ENCODE assay signal across 8 cellular contexts in the genomic region with DNA sequence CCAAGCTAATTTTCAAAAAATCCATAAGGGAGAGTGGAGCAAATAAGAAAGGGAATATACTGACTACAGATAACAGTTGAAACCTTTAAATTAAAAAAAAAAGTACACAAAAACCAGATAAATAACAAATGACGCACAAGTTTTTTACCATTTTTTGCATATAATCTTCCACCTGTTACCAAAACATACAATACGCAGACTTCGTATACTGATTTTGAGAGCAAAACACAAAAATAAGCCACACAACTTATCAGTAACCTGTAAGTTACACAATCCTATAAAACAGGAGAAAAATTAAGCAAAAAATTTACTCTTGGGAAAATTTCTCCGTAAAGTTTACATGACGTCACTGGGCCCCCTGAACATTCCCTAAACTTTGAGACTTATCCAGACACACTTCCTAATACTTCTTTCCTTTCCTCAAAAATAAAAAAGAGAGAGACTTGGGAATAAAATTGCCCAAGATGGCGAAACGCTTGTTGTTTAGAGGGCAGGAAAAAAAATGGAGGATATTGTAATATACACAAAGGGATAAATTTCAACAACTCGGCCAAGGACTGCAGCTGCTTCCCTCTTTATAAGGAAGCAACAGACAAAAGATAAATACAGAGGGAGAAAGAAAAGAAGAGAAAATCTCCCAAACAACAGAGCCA. TPM values are rescaled to one million over a fixed set of nuclear protein-coding genes. Genes with fewer than 3 reads are reported as not detected.
DNase-seq lines count a peak whose midpoint lies in the region; FAIRE-seq and TF ChIP-seq lines count a peak whose summit lies in the region.

No MANE protein-coding gene starts in this region.

- H3K36me3 ChIP-seq in SK-N-SH (replicated peaks in 1 of 2; ENCODE audit: control insufficient read depth in 1 of 2, insufficient read depth in 2 of 2, low read length in 1 of 2) (no peaks in the 10 kb centered on the region), trophoblast cell (ENCODE audit: control insufficient read depth in 1 of 2, insufficient read depth in 2 of 2, low read length in 2 of 2) (no peaks in the 10 kb centered on the region)

- H2BK12ac ChIP-seq in trophoblast cell (ENCODE audit: low read length) = no peak overlapping the region

- H4K8ac ChIP-seq in trophoblast cell (ENCODE audit: low read depth, low read length) = no peak overlapping the region

- no peak for TF ChIP-seq RAD21 in SK-N-SH (IDR thresholded peaks at IDR 0.05; ENCODE audit: low read length)

- H3K79me1 ChIP-seq in trophoblast cell (ENCODE audit: low read length) = peaks cover 11% of the 10 kb centered on the region

- no peaks in the 10 kb centered on the region for H3K9me2 ChIP-seq in SK-N-SH

- H3K27me3 ChIP-seq in SK-N-SH (ENCODE audit: insufficient read depth) (no peaks in the 10 kb centered on the region), trophoblast cell (ENCODE audit: insufficient read depth, low read length) (no peaks in the 10 kb centered on the region)

- H3K9me3 ChIP-seq in SK-N-SH (no peaks in the 10 kb centered on the region), trophoblast cell (ENCODE audit: insufficient read depth, low read depth, low read length) (no peaks in the 10 kb centered on the region)

- TF ChIP-seq EP300 in SK-N-SH (IDR thresholded peaks at IDR 0.05; ENCODE audit: borderline replicate concordance in 1 of 2, low read depth in 1 of 2, low read length in 1 of 2) = 0 out of 4 replicates have a peak, but pooled peaks of 1 of the 2 experiments have one; percentile 6

- POLR2A ChIA-PET in SK-N-SH (lab: Yijun Ruan, JAX) = interaction anchor here (1.0 to 2.6 kb wide), 2 partner anchors 98 to 329 kb away, joined by 4 to 26 read pairs; a partner anchor contains a TSS

- no peak overlapping the region for H4K91ac ChIP-seq in trophoblast cell (ENCODE audit: low read depth, low read length)

- 2% methylated on average over 8 of the region's 8 CpGs for WGBS in SK-N-SH (ENCODE audit: low lambda C conversion rate)
- WGBS in trophoblast cell (ENCODE audit: extremely low coverage, insufficient coverage, insufficient read length) = no CpG with 5 or more reads among the region's 8 CpGs

- FAIRE-seq in GM19239 (lab: Jason Lieb, UNC) = peak; percentile 48

- in situ Hi-C loops in G401 (cut with HindIII; ENCODE audit: low sequenced_read_pairs) = loop anchor here (25.0 kb wide), 1 partner anchor 98 kb away; a partner anchor contains a TSS

- H3K18ac ChIP-seq in trophoblast cell (ENCODE audit: low read length) = no peak overlapping the region

- peak overlapping the region; percentile 91 for H3K27ac ChIP-seq in 22Rv1
- peak overlapping the region; percentile 99 for H3K27ac ChIP-seq in SK-N-SH (ENCODE audit: low read depth in 2 of 2, low read length in 1 of 2)
- H3K27ac ChIP-seq in trophoblast cell (ENCODE audit: low read depth, low read length) = peak overlapping the region; percentile 100

- H3K4me2 ChIP-seq in SK-N-SH = peak overlapping the region; percentile 78
- H3K4me2 ChIP-seq in trophoblast cell (ENCODE audit: low read length) = peak overlapping the region; percentile 69

- H3F3A ChIP-seq in SK-N-SH (replicated peaks; ENCODE audit: insufficient read depth) = peaks cover 21% of the 10 kb centered on the region

- H3K4me1 ChIP-seq in SK-N-SH (ENCODE audit: control insufficient read depth in 1 of 2, insufficient read depth in 2 of 2, low read depth in 1 of 2, low read length in 1 of 2) (peaks cover 15 to 24% of the 10 kb centered on the region in 2 experiments; a peak in 2 of 4 replicates), trophoblast cell (ENCODE audit: control insufficient read depth in 1 of 2, insufficient read depth in 2 of 2, low read length in 2 of 2) (peaks cover 0 to 1% of the 10 kb centered on the region in 2 experiments)

- H2BK5ac ChIP-seq in trophoblast cell (ENCODE audit: low read depth, low read length, poor library complexity) = no peak overlapping the region

- no peak overlapping the region for H4K12ac ChIP-seq in trophoblast cell (ENCODE audit: low read depth, low read length)

- no peak overlapping the region for H3K14ac ChIP-seq in trophoblast cell (ENCODE audit: low read length)

- H2AK5ac ChIP-seq in trophoblast cell (ENCODE audit: low read length) = no peak overlapping the region

- H3K9ac ChIP-seq in SK-N-SH (peak overlapping the region; percentile 98), trophoblast cell (ENCODE audit: low read length) (peak overlapping the region; percentile 75)

- peaks cover 73% of the 10 kb centered on the region for H3K79me2 ChIP-seq in SK-N-SH (ENCODE audit: insufficient read depth)
- H3K79me2 ChIP-seq in trophoblast cell (ENCODE audit: control insufficient read depth, insufficient read depth, low read length, poor library complexity) = peaks cover 8% of the 10 kb centered on the region

- no peaks in the 10 kb centered on the region; the same call in 1 of the 2 replicates for H4K20me1 ChIP-seq in SK-N-SH (ENCODE audit: insufficient read depth)

- H2AFZ ChIP-seq in SK-N-SH (ENCODE audit: low read depth) (peak overlapping the region; percentile 80), trophoblast cell (ENCODE audit: insufficient read depth, low read length, poor library complexity) (no peak overlapping the region)

- no peak for DNase-seq in GM19239 (ENCODE audit: insufficient read length, low spot score)
- DNase-seq in SK-N-SH = no peak
- no peak for DNase-seq in fibroblast of pulmonary artery (ENCODE audit: low read depth)
- peak in 1 of 2 donors; percentile 61 for DNase-seq in trophoblast cell
- no peak for DNase-seq in effector CD4-positive, alpha-beta T cell
- DNase-seq in G401 (ENCODE audit: low spot score) = no peak
- DNase-seq in occipital lobe (lab: John Stamatoyannopoulos, UW) = no peak

- H2BK120ac ChIP-seq in trophoblast cell (ENCODE audit: insufficient read depth, low read length, poor library complexity) = no peak overlapping the region

- CTCF ChIA-PET in SK-N-SH (lab: Yijun Ruan, JAX) = interaction anchor here (0.6 to 1.7 kb wide), 5 partner anchors 98 to 776 kb away, joined by 3 to 7 read pairs (median 3); a partner anchor contains a TSS

- no peak overlapping the region for H3K4ac ChIP-seq in trophoblast cell (ENCODE audit: low read depth, low read length)

- H3K4me3 ChIP-seq in SK-N-SH (ENCODE audit: low read depth in 2 of 2, low read length in 1 of 2) (peak overlapping the region; percentile 80 to 85), fibroblast of pulmonary artery (replicated peaks; ENCODE audit: low read depth, low read length) (peak overlapping the region; percentile 76), trophoblast cell (ENCODE audit: low read depth, low read length) (peak overlapping the region; percentile 88)

- H3K23ac ChIP-seq in trophoblast cell (ENCODE audit: low read length) = no peak overlapping the region

- no peak for TF ChIP-seq CTCF in 22Rv1 (IDR thresholded peaks at IDR 0.05)
- no peak for TF ChIP-seq CTCF in SK-N-SH (IDR thresholded peaks at IDR 0.05)
- TF ChIP-seq CTCF in fibroblast of pulmonary artery (IDR thresholded peaks at IDR 0.05; ENCODE audit: low read length, missing control alignments) = no peak

TF ChIP-seq in SK-N-SH, 30 proteins besides CTCF, POLR2A, EP300 and RAD21:
- 0 out of 2 replicates have a peak, but pooled peaks have one; percentile 2 for TF ChIP-seq JUND (IDR thresholded peaks at IDR 0.05)
- no peak for TF ChIP-seq NRF1 (IDR thresholded peaks at IDR 0.05; ENCODE audit: low read depth, low read length)
- peak; percentile 89; the same call in 1 of the 2 replicates for TF ChIP-seq YY1 (IDR thresholded peaks at IDR 0.05; ENCODE audit: low read depth)
- no peak for TF ChIP-seq TEAD4 (IDR thresholded peaks at IDR 0.05; ENCODE audit: borderline replicate concordance, insufficient read depth)
- TF ChIP-seq ELF1 (IDR thresholded peaks at IDR 0.05) = 0 out of 2 replicates have a peak, but pooled peaks have one; percentile 3
- TF ChIP-seq, protein P1, sequence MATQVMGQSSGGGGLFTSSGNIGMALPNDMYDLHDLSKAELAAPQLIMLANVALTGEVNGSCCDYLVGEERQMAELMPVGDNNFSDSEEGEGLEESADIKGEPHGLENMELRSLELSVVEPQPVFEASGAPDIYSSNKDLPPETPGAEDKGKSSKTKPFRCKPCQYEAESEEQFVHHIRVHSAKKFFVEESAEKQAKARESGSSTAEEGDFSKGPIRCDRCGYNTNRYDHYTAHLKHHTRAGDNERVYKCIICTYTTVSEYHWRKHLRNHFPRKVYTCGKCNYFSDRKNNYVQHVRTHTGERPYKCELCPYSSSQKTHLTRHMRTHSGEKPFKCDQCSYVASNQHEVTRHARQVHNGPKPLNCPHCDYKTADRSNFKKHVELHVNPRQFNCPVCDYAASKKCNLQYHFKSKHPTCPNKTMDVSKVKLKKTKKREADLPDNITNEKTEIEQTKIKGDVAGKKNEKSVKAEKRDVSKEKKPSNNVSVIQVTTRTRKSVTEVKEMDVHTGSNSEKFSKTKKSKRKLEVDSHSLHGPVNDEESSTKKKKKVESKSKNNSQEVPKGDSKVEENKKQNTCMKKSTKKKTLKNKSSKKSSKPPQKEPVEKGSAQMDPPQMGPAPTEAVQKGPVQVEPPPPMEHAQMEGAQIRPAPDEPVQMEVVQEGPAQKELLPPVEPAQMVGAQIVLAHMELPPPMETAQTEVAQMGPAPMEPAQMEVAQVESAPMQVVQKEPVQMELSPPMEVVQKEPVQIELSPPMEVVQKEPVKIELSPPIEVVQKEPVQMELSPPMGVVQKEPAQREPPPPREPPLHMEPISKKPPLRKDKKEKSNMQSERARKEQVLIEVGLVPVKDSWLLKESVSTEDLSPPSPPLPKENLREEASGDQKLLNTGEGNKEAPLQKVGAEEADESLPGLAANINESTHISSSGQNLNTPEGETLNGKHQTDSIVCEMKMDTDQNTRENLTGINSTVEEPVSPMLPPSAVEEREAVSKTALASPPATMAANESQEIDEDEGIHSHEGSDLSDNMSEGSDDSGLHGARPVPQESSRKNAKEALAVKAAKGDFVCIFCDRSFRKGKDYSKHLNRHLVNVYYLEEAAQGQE (IDR thresholded peaks at IDR 0.05; ENCODE audit: low read depth, low read length) = no peak
- peak; percentile 32; the same call in 1 of the 2 replicates for TF ChIP-seq TAF1 (IDR thresholded peaks at IDR 0.05; ENCODE audit: borderline replicate concordance, low read depth, low read length)

RNA-seq across cellular contexts. Expression of a gene that starts 1.7 kb away (rescaled TPM):
- 10.2 and 16.0 TPM in 2 replicates for polyA plus RNA-seq in SK-N-SH (2012; rRNA removed)
- 12.4 and 15.5 TPM in 2 replicates for polyA plus RNA-seq in SK-N-SH (2012; cell fraction: cytosol; rRNA removed)
- 13.2 and 28.2 TPM in 2 replicates for polyA plus RNA-seq in SK-N-SH (2012; cell fraction: nucleus; rRNA removed)
- polyA plus RNA-seq in trophoblast cell (2013) = 29.8 and 32.0 TPM in 2 replicates
- total RNA-seq in G401 (2014; rRNA removed; shearing (Covaris generic)) = 19.9 and 28.8 TPM in 2 replicates
- 189 TPM for total RNA-seq in occipital lobe
